In the genomic region with DNA sequence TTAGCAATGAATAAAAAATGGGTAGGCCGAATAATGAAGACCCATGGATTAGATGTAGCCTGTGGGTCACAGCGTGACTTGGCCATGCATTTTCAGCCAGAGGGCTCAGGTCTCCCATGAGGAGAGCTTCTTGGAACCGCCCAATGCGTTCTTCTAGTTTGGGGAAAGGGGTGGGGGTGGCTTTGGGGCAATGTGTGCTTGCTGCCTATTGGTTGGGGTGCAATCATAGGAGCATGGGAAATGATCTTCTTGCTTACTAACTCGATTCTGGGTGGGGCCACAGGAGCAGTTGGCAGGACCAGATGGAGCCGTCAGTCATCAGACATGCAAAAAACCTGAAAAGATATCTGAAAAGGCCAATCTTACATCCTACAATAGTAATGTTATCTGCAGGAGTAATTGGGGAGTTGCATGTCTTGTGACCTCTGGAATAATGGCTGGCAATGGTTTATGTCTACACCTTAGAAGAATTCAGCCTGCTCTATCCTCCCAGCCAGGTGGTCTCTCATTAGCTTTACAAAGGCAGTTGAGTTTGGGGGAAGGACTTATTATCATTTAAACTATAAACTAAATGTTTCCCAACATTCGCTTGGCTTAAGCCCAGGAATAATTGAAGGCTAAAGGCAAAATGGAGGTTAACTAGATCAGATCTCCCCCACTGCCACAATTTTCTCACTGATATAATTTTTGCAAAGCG, we compare ENCODE assay signal across 1 cellular context.
TF ChIP-seq lines count a peak whose summit lies in the region.

No MANE protein-coding gene starts in this region.

TF ChIP-seq in K562, 482 proteins besides CTCF, POLR2A, EP300 and RAD21:
- TF ChIP-seq, protein P1, sequence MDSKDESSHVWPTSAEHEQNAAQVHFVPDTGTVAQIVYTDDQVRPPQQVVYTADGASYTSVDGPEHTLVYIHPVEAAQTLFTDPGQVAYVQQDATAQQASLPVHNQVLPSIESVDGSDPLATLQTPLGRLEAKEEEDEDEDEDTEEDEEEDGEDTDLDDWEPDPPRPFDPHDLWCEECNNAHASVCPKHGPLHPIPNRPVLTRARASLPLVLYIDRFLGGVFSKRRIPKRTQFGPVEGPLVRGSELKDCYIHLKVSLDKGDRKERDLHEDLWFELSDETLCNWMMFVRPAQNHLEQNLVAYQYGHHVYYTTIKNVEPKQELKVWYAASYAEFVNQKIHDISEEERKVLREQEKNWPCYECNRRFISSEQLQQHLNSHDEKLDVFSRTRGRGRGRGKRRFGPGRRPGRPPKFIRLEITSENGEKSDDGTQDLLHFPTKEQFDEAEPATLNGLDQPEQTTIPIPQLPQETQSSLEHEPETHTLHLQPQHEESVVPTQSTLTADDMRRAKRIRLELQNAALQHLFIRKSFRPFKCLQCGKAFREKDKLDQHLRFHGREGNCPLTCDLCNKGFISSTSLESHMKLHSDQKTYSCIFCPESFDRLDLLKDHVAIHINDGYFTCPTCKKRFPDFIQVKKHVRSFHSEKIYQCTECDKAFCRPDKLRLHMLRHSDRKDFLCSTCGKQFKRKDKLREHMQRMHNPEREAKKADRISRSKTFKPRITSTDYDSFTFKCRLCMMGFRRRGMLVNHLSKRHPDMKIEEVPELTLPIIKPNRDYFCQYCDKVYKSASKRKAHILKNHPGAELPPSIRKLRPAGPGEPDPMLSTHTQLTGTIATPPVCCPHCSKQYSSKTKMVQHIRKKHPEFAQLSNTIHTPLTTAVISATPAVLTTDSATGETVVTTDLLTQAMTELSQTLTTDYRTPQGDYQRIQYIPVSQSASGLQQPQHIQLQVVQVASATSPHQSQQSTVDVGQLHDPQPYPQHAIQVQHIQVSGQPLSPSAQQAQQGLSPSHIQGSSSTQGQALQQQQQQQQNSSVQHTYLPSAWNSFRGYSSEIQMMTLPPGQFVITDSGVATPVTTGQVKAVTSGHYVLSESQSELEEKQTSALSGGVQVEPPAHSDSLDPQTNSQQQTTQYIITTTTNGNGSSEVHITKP (IDR thresholded peaks at IDR 0.05; ENCODE audit: partially characterized antibody) = peak; percentile 83
- TF ChIP-seq, protein P2, sequence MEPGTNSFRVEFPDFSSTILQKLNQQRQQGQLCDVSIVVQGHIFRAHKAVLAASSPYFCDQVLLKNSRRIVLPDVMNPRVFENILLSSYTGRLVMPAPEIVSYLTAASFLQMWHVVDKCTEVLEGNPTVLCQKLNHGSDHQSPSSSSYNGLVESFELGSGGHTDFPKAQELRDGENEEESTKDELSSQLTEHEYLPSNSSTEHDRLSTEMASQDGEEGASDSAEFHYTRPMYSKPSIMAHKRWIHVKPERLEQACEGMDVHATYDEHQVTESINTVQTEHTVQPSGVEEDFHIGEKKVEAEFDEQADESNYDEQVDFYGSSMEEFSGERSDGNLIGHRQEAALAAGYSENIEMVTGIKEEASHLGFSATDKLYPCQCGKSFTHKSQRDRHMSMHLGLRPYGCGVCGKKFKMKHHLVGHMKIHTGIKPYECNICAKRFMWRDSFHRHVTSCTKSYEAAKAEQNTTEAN (CRISPR knock-in tag; IDR thresholded peaks at IDR 0.05) = no peak
